Comparison of ENCODE assay signal across 12 cellular contexts in genomic region chr6:28206527-28207243, GRCh38. TPM values are rescaled to one million over a fixed set of nuclear protein-coding genes. Genes with fewer than 3 reads are reported as not detected.
DNase-seq lines count a peak whose midpoint lies in the region; ATAC-seq and TF ChIP-seq lines count a peak whose summit lies in the region.
"Had no signal": no experiment of that assay in that cellular context is flagged by ENCODE, and none has a peak within 500 bp of the region (broad histone marks: within the 10 kb centered on the region; RNA-seq: fewer than 3 reads in every experiment).

No MANE protein-coding gene starts in this region.

- H3K79me2 ChIP-seq in MM.1S (ENCODE audit: low read length): no peaks in the 10 kb centered on the region

- H3K27ac Mint-ChIP-seq in natural killer cell treated with Interleukin-12 subunit alpha and Interleukin-12 subunit beta and Interleukin-15 and Interleukin-18, amount 100 ng/mL, for 72 hours: no peak overlapping the region
- no peak overlapping the region for H3K27ac Mint-ChIP-seq in natural killer cell

- H3K9me2 ChIP-seq in MM.1S (replicated peaks; ENCODE audit: insufficient read depth, low read length): no peaks in the 10 kb centered on the region

- H3K9me3 ChIP-seq in mesenchymal stem cell (ENCODE audit: control insufficient read depth, low read length) (peaks cover 18% of the 10 kb centered on the region), MM.1S (replicated peaks; ENCODE audit: insufficient read depth, low read length) (no peaks in the 10 kb centered on the region)

- H3K27me3 ChIP-seq in mesenchymal stem cell (ENCODE audit: control insufficient read depth in 1 of 2, insufficient read depth in 1 of 2, low read length in 2 of 2) (peaks cover 26 to 60% of the 10 kb centered on the region in 2 experiments), MM.1S (replicated peaks; ENCODE audit: insufficient read depth, low read length) (peaks cover 44% of the 10 kb centered on the region)

- intact Hi-C loops in natural killer cell (cut with micrococcal nuclease): no loop called here

- H3K4me3 ChIP-seq in mesenchymal stem cell (ENCODE audit: insufficient read depth in 1 of 2, low read depth in 1 of 2, low read length in 2 of 2) (peak overlapping the region in 1 of 2 experiments; percentile 82), MM.1S (ENCODE audit: low read length) (no peak overlapping the region)

- no peak overlapping the region for H2BK15ac ChIP-seq in mesenchymal stem cell (ENCODE audit: low read depth, poor library complexity, severe bottlenecking)

- no peak overlapping the region for H3K18ac ChIP-seq in mesenchymal stem cell (ENCODE audit: low read depth in 1 of 2, low read length in 2 of 2)

- H3K27ac ChIP-seq in mesenchymal stem cell (ENCODE audit: low read length, poor library complexity, severe bottlenecking): no peak overlapping the region
- H3K27ac ChIP-seq in MM.1S (ENCODE audit: low read length): no peak overlapping the region

- no peak overlapping the region for H2BK5ac ChIP-seq in mesenchymal stem cell (ENCODE audit: low read depth, low read length, poor library complexity, severe bottlenecking)

- H4K91ac ChIP-seq in mesenchymal stem cell (ENCODE audit: low read length): no peak overlapping the region

- H3K79me1 ChIP-seq in mesenchymal stem cell (replicated peaks; ENCODE audit: low read length, poor library complexity, severe bottlenecking): no peaks in the 10 kb centered on the region

- H3K36me3 ChIP-seq in mesenchymal stem cell (ENCODE audit: control insufficient read depth in 1 of 2, insufficient read depth in 2 of 2, low read depth in 1 of 2, low read length in 2 of 2) (no peaks in the 10 kb centered on the region), MM.1S (replicated peaks; ENCODE audit: insufficient read depth, low read length) (no peaks in the 10 kb centered on the region)

- H2BK120ac ChIP-seq in mesenchymal stem cell (ENCODE audit: low read depth, low read length): no peak overlapping the region

- peak overlapping the region; percentile 82 for H3K4me3 Mint-ChIP-seq in natural killer cell treated with Interleukin-12 subunit alpha and Interleukin-12 subunit beta and Interleukin-15 and Interleukin-18, amount 100 ng/mL, for 72 hours
- no peak overlapping the region for H3K4me3 Mint-ChIP-seq in natural killer cell

- peaks cover 11 to 23% of the 10 kb centered on the region in 2 donors for H3K4me1 Mint-ChIP-seq in natural killer cell treated with Interleukin-12 subunit alpha and Interleukin-12 subunit beta and Interleukin-15 and Interleukin-18, amount 100 ng/mL, for 72 hours (ENCODE audit: low read depth in 2 of 2)
- peaks cover 12 to 14% of the 10 kb centered on the region in 2 donors for H3K4me1 Mint-ChIP-seq in natural killer cell

- peaks cover 39 to 76% of the 10 kb centered on the region in 2 donors for H3K27me3 Mint-ChIP-seq in natural killer cell treated with Interleukin-12 subunit alpha and Interleukin-12 subunit beta and Interleukin-15 and Interleukin-18, amount 100 ng/mL, for 72 hours
- H3K27me3 Mint-ChIP-seq in natural killer cell (ENCODE audit: low read depth in 2 of 2): peaks cover 56 to 81% of the 10 kb centered on the region in 2 donors

- no peak overlapping the region for H2BK12ac ChIP-seq in mesenchymal stem cell (ENCODE audit: low read length in 2 of 2)

- no peak overlapping the region for H3K23ac ChIP-seq in mesenchymal stem cell (ENCODE audit: low read length in 2 of 2)

- H3K4me2 ChIP-seq in mesenchymal stem cell (ENCODE audit: low read length, poor library complexity, severe bottlenecking) (no peak overlapping the region), MM.1S (ENCODE audit: low read depth, low read length) (no peak overlapping the region)

- no peak for ATAC-seq in natural killer cell treated with Interleukin-12 subunit alpha and Interleukin-12 subunit beta and Interleukin-15 and Interleukin-18, amount 100 ng/mL, for 72 hours
- ATAC-seq in natural killer cell (no peak), GM21367 (IDR thresholded peaks at IDR 0.05; ENCODE audit: unreplicated experiment) (no peak)

- 23% methylated on average over 8 of the region's 10 CpGs for WGBS in mesenchymal stem cell

- no peaks in the 10 kb centered on the region for H4K20me1 ChIP-seq in MM.1S (ENCODE audit: insufficient read depth, low read length)

- no peak overlapping the region for H3K14ac ChIP-seq in mesenchymal stem cell (ENCODE audit: low read length in 2 of 2)

- peak overlapping the region; percentile 66 for H3K9ac ChIP-seq in mesenchymal stem cell (ENCODE audit: low read length)
- no peak overlapping the region for H3K9ac ChIP-seq in MM.1S (ENCODE audit: low read length)

- TF ChIP-seq CTCF in natural killer cell (IDR thresholded peaks at IDR 0.05) (no peak), MM.1S (IDR thresholded peaks at IDR 0.05; ENCODE audit: low read length) (no peak)

- no peak overlapping the region for H3K4ac ChIP-seq in mesenchymal stem cell (ENCODE audit: low read depth in 1 of 2, low read length in 2 of 2)

- peaks cover 20% of the 10 kb centered on the region for H3K36me3 Mint-ChIP-seq in natural killer cell treated with Interleukin-12 subunit alpha and Interleukin-12 subunit beta and Interleukin-15 and Interleukin-18, amount 100 ng/mL, for 72 hours
- H3K36me3 Mint-ChIP-seq in natural killer cell: no peaks in the 10 kb centered on the region

- no peak overlapping the region for H2AFZ ChIP-seq in mesenchymal stem cell (ENCODE audit: low read depth, low read length)
- no peak overlapping the region for H2AFZ ChIP-seq in MM.1S (ENCODE audit: low read length)

- peaks cover 6% of the 10 kb centered on the region for H3K4me1 ChIP-seq in mesenchymal stem cell (ENCODE audit: control insufficient read depth, insufficient read depth, low read depth, low read length)
- H3K4me1 ChIP-seq in MM.1S (ENCODE audit: low read length): peaks cover 4% of the 10 kb centered on the region; the same call in 1 of the 2 replicates

- no peak overlapping the region for H4K8ac ChIP-seq in mesenchymal stem cell (ENCODE audit: low read length)

- no peak overlapping the region for H2AK5ac ChIP-seq in mesenchymal stem cell (ENCODE audit: low read length, severe bottlenecking)

- no peak for DNase-seq in natural killer cell treated with Interleukin-12 subunit alpha and Interleukin-12 subunit beta and Interleukin-15 and Interleukin-18, amount 100 ng/mL, for 72 hours (ENCODE audit: low spot score)
- DNase-seq in natural killer cell: no peak
- DNase-seq in astrocyte of the hippocampus (ENCODE audit: low read depth, low spot score): peak; percentile 5
- DNase-seq in mesenchymal stem cell: no peak
- no peak for DNase-seq in MM.1S
- no peak for DNase-seq in Ammon's horn (ENCODE audit: low spot score)
- no peak for DNase-seq in COR-L47 (lab: John Stamatoyannopoulos, UW)
- DNase-seq: activated CD4-positive, alpha-beta T cell treated with anti-CD3 and anti-CD28 coated beads for 1 hour; NCI-H2107 had no signal

- no peaks in the 10 kb centered on the region for H3F3A ChIP-seq in MM.1S (ENCODE audit: insufficient read depth, low read length)

- H3K9me3 Mint-ChIP-seq in natural killer cell treated with Interleukin-12 subunit alpha and Interleukin-12 subunit beta and Interleukin-15 and Interleukin-18, amount 100 ng/mL, for 72 hours: no peaks in the 10 kb centered on the region
- H3K9me3 Mint-ChIP-seq in natural killer cell: peaks cover 0 to 6% of the 10 kb centered on the region in 2 donors

RNA-seq across cellular contexts. Expression of gene ZSCAN9, which starts 18.4 kb away (rescaled TPM):
- total RNA-seq in natural killer cell treated with Interleukin-12 subunit alpha and Interleukin-12 subunit beta and Interleukin-15 and Interleukin-18, amount 100 ng/mL, for 72 hours: 10 to 100 TPM; 12.6 to 13.1 TPM
- total RNA-seq in natural killer cell: 10 to 100 TPM; 17.7 to 20.0 (median 18.7) TPM
- 6.4 TPM for polyA plus RNA-seq in mesenchymal stem cell (2013, experiment 1 of 2)
- 6.5 TPM for polyA plus RNA-seq in mesenchymal stem cell (2013, experiment 2 of 2)

RNA-seq across cellular contexts. Expression of gene ZKSCAN4, which starts 45.4 kb away (rescaled TPM):
- 1 to 10 TPM; 3.3 to 4.7 TPM for total RNA-seq in natural killer cell treated with Interleukin-12 subunit alpha and Interleukin-12 subunit beta and Interleukin-15 and Interleukin-18, amount 100 ng/mL, for 72 hours
- 1 to 10 TPM; 1.6 to 4.2 (median 2.9) TPM for total RNA-seq in natural killer cell
- polyA plus RNA-seq in mesenchymal stem cell (2013, experiment 1 of 2): 3.2 TPM
- 3.0 TPM for polyA plus RNA-seq in mesenchymal stem cell (2013, experiment 2 of 2)

RNA-seq across cellular contexts. Expression of gene NKAPL, which starts 52.4 kb away (rescaled TPM):
- under 1 TPM in 1 of 2 donors, not detected in 1; 0.45 TPM for total RNA-seq in natural killer cell treated with Interleukin-12 subunit alpha and Interleukin-12 subunit beta and Interleukin-15 and Interleukin-18, amount 100 ng/mL, for 72 hours
- total RNA-seq in natural killer cell: under 1 TPM in 2 of 3 donors, not detected in 1; 0.31 to 0.36 TPM
- polyA plus RNA-seq in mesenchymal stem cell (2013, experiment 1 of 2): not detected
- not detected for polyA plus RNA-seq in mesenchymal stem cell (2013, experiment 2 of 2)
- total RNA-seq: CD4-positive, CD25-positive, alpha-beta regulatory T cell; HT1080 had no signal
